Comparison of ENCODE assay signal across 14 cellular contexts in genomic region chrX:110037181-110037580, GRCh38.
"Had no signal": no experiment of that assay in that cellular context is flagged by ENCODE, and none has a peak within 500 bp of the region (broad histone marks: within the 10 kb centered on the region; RNA-seq: fewer than 3 reads in every experiment).

No MANE protein-coding gene starts in this region.

- H3K27ac Mint-ChIP-seq: activated CD4-positive, alpha-beta T cell treated with anti-CD3 and anti-CD28 coated beads for 36 hours; activated CD8-positive, alpha-beta T cell treated with anti-CD3 and anti-CD28 coated beads for 36 hours; neural progenitor cell had no signal

- H3K4me3 Mint-ChIP-seq: activated CD4-positive, alpha-beta T cell treated with anti-CD3 and anti-CD28 coated beads for 36 hours; activated CD8-positive, alpha-beta T cell treated with anti-CD3 and anti-CD28 coated beads for 36 hours; neural progenitor cell had no signal

- H3K27me3 Mint-ChIP-seq: activated CD4-positive, alpha-beta T cell treated with anti-CD3 and anti-CD28 coated beads for 36 hours; activated CD8-positive, alpha-beta T cell treated with anti-CD3 and anti-CD28 coated beads for 36 hours had no signal

- ATAC-seq: activated CD4-positive, alpha-beta T cell treated with anti-CD3 and anti-CD28 coated beads for 36 hours; activated CD8-positive, alpha-beta T cell treated with anti-CD3 and anti-CD28 coated beads for 36 hours; body of pancreas had no signal

- H3K27me3 ChIP-seq: body of pancreas, neural progenitor cell, pancreas, thyroid gland, vagina had no signal

- H3K36me3 ChIP-seq: heart left ventricle, neural progenitor cell, pancreas, thyroid gland, vagina had no signal

- DNase-seq: activated CD4-positive, alpha-beta T cell treated with anti-CD3 and anti-CD28 coated beads for 36 hours; activated CD8-positive, alpha-beta memory T cell treated with anti-CD3 and anti-CD28 coated beads, Interleukin-2, amount 50 U/mL, for 4 hours; activated CD8-positive, alpha-beta T cell treated with anti-CD3 and anti-CD28 coated beads for 36 hours; body of pancreas; heart left ventricle; pancreas; retina; SW 1271; T-helper 9 cell; thyroid gland had no signal

- H3K9me3 Mint-ChIP-seq: activated CD8-positive, alpha-beta T cell treated with anti-CD3 and anti-CD28 coated beads for 36 hours had no signal

- H3K4me3 ChIP-seq: body of pancreas, heart left ventricle, neural progenitor cell, pancreas, skin epidermis, thyroid gland, vagina had no signal

- H3K27ac ChIP-seq: body of pancreas, neural progenitor cell, pancreas, skin epidermis, thyroid gland, vagina, VCaP had no signal

- H3K9me3 ChIP-seq: body of pancreas, heart left ventricle, pancreas, thyroid gland, vagina had no signal

- H3K4me1 ChIP-seq: vagina had no signal
